Comparison of ENCODE assay signal across 16 cellular contexts in genomic region chr4:128521634-128522253, GRCh38.
DNase-seq lines count a peak whose midpoint lies in the region; ATAC-seq and TF ChIP-seq lines count a peak whose summit lies in the region.
"Had no signal": no experiment of that assay in that cellular context is flagged by ENCODE, and none has a peak within 500 bp of the region (broad histone marks: within the 10 kb centered on the region; RNA-seq: fewer than 3 reads in every experiment).

No MANE protein-coding gene starts in this region.

- no peaks in the 10 kb centered on the region for H3K79me1 ChIP-seq in mesenchymal stem cell (replicated peaks; ENCODE audit: low read length, poor library complexity, severe bottlenecking)

- H3K18ac ChIP-seq in mesenchymal stem cell (ENCODE audit: low read depth in 1 of 2, low read length in 2 of 2): no peak overlapping the region

- peak overlapping the region; percentile 45 for H3K27ac ChIP-seq in mesenchymal stem cell (ENCODE audit: low read length, poor library complexity, severe bottlenecking)
- H3K27ac ChIP-seq: uterus had no signal

- H3K4me3 ChIP-seq in AG10803 (ENCODE audit: low read length) (no peak overlapping the region), LNCaP clone FGC (ENCODE audit: low read depth, low read length) (no peak overlapping the region), choroid plexus epithelial cell (ENCODE audit: low read depth, low read length) (no peak overlapping the region), mesenchymal stem cell (ENCODE audit: insufficient read depth in 1 of 2, low read depth in 1 of 2, low read length in 2 of 2) (no peak overlapping the region)
- H3K4me3 ChIP-seq: uterus had no signal

- no peak overlapping the region for H2BK120ac ChIP-seq in mesenchymal stem cell (ENCODE audit: low read depth, low read length)

- peak; percentile 48 for DNase-seq in AG10803 (ENCODE audit: low read depth)
- DNase-seq in LNCaP clone FGC (ENCODE audit: low read depth): peak; percentile 34
- DNase-seq in choroid plexus epithelial cell (ENCODE audit: low read depth): peak; percentile 24
- DNase-seq in mesenchymal stem cell: peak; percentile 37
- DNase-seq in activated CD4-positive, alpha-beta T cell treated with anti-CD3 and anti-CD28 coated beads, Interleukin-2, amount 50 U/mL, for 1 hour: no peak
- DNase-seq in activated T-cell treated with anti-CD3 and anti-CD28 coated beads for 4 hours: no peak
- DNase-seq in NCI-H2029 treated with DMSO at 0.1 percent for 48 hours (lab: John Stamatoyannopoulos, UW): no peak
- no peak for DNase-seq in natural killer cell treated with Interleukin-12 subunit alpha and Interleukin-12 subunit beta and Interleukin-15 and Interleukin-18, amount 100 ng/mL, for 72 hours (ENCODE audit: low spot score)
- DNase-seq: AML-193, DMS79, KG1, NCI-H2029, SIG-M5, uterus had no signal

- no peak overlapping the region for H3K27ac Mint-ChIP-seq in natural killer cell treated with Interleukin-12 subunit alpha and Interleukin-12 subunit beta and Interleukin-15 and Interleukin-18, amount 100 ng/mL, for 72 hours

- no peak overlapping the region for H2BK5ac ChIP-seq in mesenchymal stem cell (ENCODE audit: low read depth, low read length, poor library complexity, severe bottlenecking)

- no peaks in the 10 kb centered on the region for H3K27me3 ChIP-seq in mesenchymal stem cell (ENCODE audit: control insufficient read depth in 1 of 2, insufficient read depth in 1 of 2, low read length in 2 of 2)
- H3K27me3 ChIP-seq: uterus had no signal

- no peak for TF ChIP-seq CTCF in AG10803 (conservative IDR thresholded peaks at IDR 0.05; ENCODE audit: low read length)
- TF ChIP-seq CTCF in LNCaP clone FGC (IDR thresholded peaks at IDR 0.05; ENCODE audit: control insufficient read depth, extremely low read depth, insufficient read depth): no peak
- no peak for TF ChIP-seq CTCF in choroid plexus epithelial cell (conservative IDR thresholded peaks at IDR 0.05; ENCODE audit: low read depth, low read length)

- no peaks in the 10 kb centered on the region for H3K36me3 Mint-ChIP-seq in natural killer cell treated with Interleukin-12 subunit alpha and Interleukin-12 subunit beta and Interleukin-15 and Interleukin-18, amount 100 ng/mL, for 72 hours
- H3K36me3 Mint-ChIP-seq: activated naive CD4-positive, alpha-beta T cell treated with anti-CD3 and anti-CD28 coated beads, Interleukin-2, amount 50 U/mL, for 24 hours had no signal

- no peaks in the 10 kb centered on the region for H3K4me1 Mint-ChIP-seq in natural killer cell treated with Interleukin-12 subunit alpha and Interleukin-12 subunit beta and Interleukin-15 and Interleukin-18, amount 100 ng/mL, for 72 hours (ENCODE audit: low read depth in 2 of 2)

- H4K8ac ChIP-seq in mesenchymal stem cell (ENCODE audit: low read length): no peak overlapping the region

- H2BK15ac ChIP-seq in mesenchymal stem cell (ENCODE audit: low read depth, poor library complexity, severe bottlenecking): no peak overlapping the region

- ATAC-seq in natural killer cell treated with Interleukin-12 subunit alpha and Interleukin-12 subunit beta and Interleukin-15 and Interleukin-18, amount 100 ng/mL, for 72 hours: no peak
- ATAC-seq: esophagus mucosa had no signal

- H3K23ac ChIP-seq in mesenchymal stem cell (ENCODE audit: low read length in 2 of 2): no peak overlapping the region

- H3K36me3 ChIP-seq in mesenchymal stem cell (ENCODE audit: control insufficient read depth in 1 of 2, insufficient read depth in 2 of 2, low read depth in 1 of 2, low read length in 2 of 2): peaks cover 0 to 7% of the 10 kb centered on the region in 2 experiments
- H3K36me3 ChIP-seq: uterus had no signal

- no peak overlapping the region for H3K4ac ChIP-seq in mesenchymal stem cell (ENCODE audit: low read depth in 1 of 2, low read length in 2 of 2)

- H3K4me2 ChIP-seq in mesenchymal stem cell (ENCODE audit: low read length, poor library complexity, severe bottlenecking): no peak overlapping the region

- H3K4me1 ChIP-seq in mesenchymal stem cell (ENCODE audit: control insufficient read depth, insufficient read depth, low read depth, low read length): peaks cover 13% of the 10 kb centered on the region

- H2BK12ac ChIP-seq in mesenchymal stem cell (ENCODE audit: low read length in 2 of 2): no peak overlapping the region

- H4K91ac ChIP-seq in mesenchymal stem cell (ENCODE audit: low read length): peak overlapping the region; percentile 9

- no peak overlapping the region for H3K9ac ChIP-seq in mesenchymal stem cell (ENCODE audit: low read length)

- no peak overlapping the region for H3K4me3 Mint-ChIP-seq in natural killer cell treated with Interleukin-12 subunit alpha and Interleukin-12 subunit beta and Interleukin-15 and Interleukin-18, amount 100 ng/mL, for 72 hours
- H3K4me3 Mint-ChIP-seq: activated naive CD4-positive, alpha-beta T cell treated with anti-CD3 and anti-CD28 coated beads, Interleukin-2, amount 50 U/mL, for 24 hours had no signal

- no peak overlapping the region for H3K14ac ChIP-seq in mesenchymal stem cell (ENCODE audit: low read length in 2 of 2)

- peak overlapping the region; percentile 57 for H2AK5ac ChIP-seq in mesenchymal stem cell (ENCODE audit: low read length, severe bottlenecking)

- WGBS in mesenchymal stem cell: 72% methylated on average over 9 of the region's 10 CpGs

- H3K9me3 ChIP-seq in mesenchymal stem cell (ENCODE audit: control insufficient read depth, low read length): no peaks in the 10 kb centered on the region
- H3K9me3 ChIP-seq: uterus had no signal

- no peak overlapping the region for H2AFZ ChIP-seq in mesenchymal stem cell (ENCODE audit: low read depth, low read length)

- peaks cover 12 to 33% of the 10 kb centered on the region in 2 donors for H3K27me3 Mint-ChIP-seq in natural killer cell treated with Interleukin-12 subunit alpha and Interleukin-12 subunit beta and Interleukin-15 and Interleukin-18, amount 100 ng/mL, for 72 hours

- H3K9me3 Mint-ChIP-seq in natural killer cell treated with Interleukin-12 subunit alpha and Interleukin-12 subunit beta and Interleukin-15 and Interleukin-18, amount 100 ng/mL, for 72 hours: peaks cover 3% of the 10 kb centered on the region
- H3K9me3 Mint-ChIP-seq: activated naive CD4-positive, alpha-beta T cell treated with anti-CD3 and anti-CD28 coated beads, Interleukin-2, amount 50 U/mL, for 24 hours had no signal

Comparison
In these comparisons a context has a peak if more than half of its experiments do, and no peak if none do; other contexts are left out.
1. DNase-seq: peak in AG10803 (single experiment), LNCaP clone FGC (single experiment), choroid plexus epithelial cell (single experiment) and mesenchymal stem cell (single experiment); none in activated CD4-positive, alpha-beta T cell treated with anti-CD3 and anti-CD28 coated beads, Interleukin-2, amount 50 U/mL, for 1 hour (single experiment), activated T-cell treated with anti-CD3 and anti-CD28 coated beads for 4 hours (single experiment), NCI-H2029 treated with DMSO at 0.1 percent for 48 hours (single experiment) and natural killer cell treated with Interleukin-12 subunit alpha and Interleukin-12 subunit beta and Interleukin-15 and Interleukin-18, amount 100 ng/mL, for 72 hours (single experiment).